Comparison of ENCODE assay signal across 1 cellular context in the genomic region with DNA sequence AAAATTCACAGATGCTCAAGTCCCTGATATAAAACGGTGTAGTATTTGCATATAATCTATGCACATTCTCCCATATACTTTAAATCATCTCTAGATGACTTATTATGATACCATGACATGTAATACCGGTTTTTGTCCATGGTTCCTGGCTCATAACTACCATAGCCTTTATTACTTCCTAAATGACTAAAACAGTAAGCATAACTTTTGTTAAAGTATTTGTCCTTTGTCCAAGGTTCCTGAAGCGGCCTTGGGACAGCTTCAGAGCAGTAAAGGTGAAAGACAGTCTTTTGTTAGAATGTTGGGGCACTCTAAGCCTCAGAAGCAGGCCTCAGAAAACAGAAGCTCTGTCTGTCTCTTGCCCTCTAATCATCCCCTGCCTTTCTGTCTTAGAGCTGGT.
TF ChIP-seq lines count a peak whose summit lies in the region.

No MANE protein-coding gene starts in this region.

TF ChIP-seq in HepG2, 621 proteins besides CTCF, POLR2A, EP300 and RAD21:
- TF ChIP-seq HOXA9 (CRISPR knock-in tag; IDR thresholded peaks at IDR 0.05; ENCODE audit: borderline replicate concordance) (no peak), ELF3 (CRISPR knock-in tag; IDR thresholded peaks at IDR 0.05) (no peak), ARNT (IDR thresholded peaks at IDR 0.05) (no peak), ZBTB21 (CRISPR knock-in tag; IDR thresholded peaks at IDR 0.05) (no peak), KLF11 (CRISPR knock-in tag; IDR thresholded peaks at IDR 0.05) (no peak), MAFK (conservative IDR thresholded peaks at IDR 0.05 in 1 of 2, IDR thresholded peaks at IDR 0.05 in 1 of 2; ENCODE audit: low read length in 2 of 2) (no peak), MBNL3 (CRISPR knock-in tag; conservative IDR thresholded peaks at IDR 0.05) (no peak), ZNF761 (CRISPR knock-in tag; conservative IDR thresholded peaks at IDR 0.05) (no peak), TRIM24 (CRISPR knock-in tag; IDR thresholded peaks at IDR 0.05) (no peak), ZMYM4 (CRISPR knock-in tag; IDR thresholded peaks at IDR 0.05) (no peak), DR1 (CRISPR knock-in tag; IDR thresholded peaks at IDR 0.05) (no peak), ZNF326 (CRISPR knock-in tag; IDR thresholded peaks at IDR 0.05; ENCODE audit: borderline replicate concordance) (no peak), HOXA7 (CRISPR knock-in tag; IDR thresholded peaks at IDR 0.05) (no peak), ZBED4 (CRISPR knock-in tag; IDR thresholded peaks at IDR 0.05; ENCODE audit: borderline replicate concordance) (no peak), ESRRA (CRISPR knock-in tag; IDR thresholded peaks at IDR 0.05; ENCODE audit: low read depth) (no peak), JUNB (CRISPR knock-in tag; IDR thresholded peaks at IDR 0.05; ENCODE audit: borderline replicate concordance) (no peak), NFIC (IDR thresholded peaks at IDR 0.05; ENCODE audit: low read length) (no peak), RBM39 (IDR thresholded peaks at IDR 0.05; ENCODE audit: low read depth, low read length, poor library complexity, severe bottlenecking) (no peak), PTBP1 (IDR thresholded peaks at IDR 0.05; ENCODE audit: low read depth, low read length, poor library complexity, severe bottlenecking) (no peak), PPARG (CRISPR knock-in tag; conservative IDR thresholded peaks at IDR 0.05) (no peak), MXD4 (CRISPR knock-in tag; IDR thresholded peaks at IDR 0.05) (no peak), ZNF230 (CRISPR knock-in tag; IDR thresholded peaks at IDR 0.05) (no peak), FLYWCH1 (CRISPR knock-in tag; IDR thresholded peaks at IDR 0.05) (no peak), HNF4A (CRISPR knock-in tag; IDR thresholded peaks at IDR 0.05) (0 out of 2 replicates have a peak, but pooled peaks have one; percentile 8), ZFY (CRISPR knock-in tag; IDR thresholded peaks at IDR 0.05) (peak; percentile 43; the same call in 1 of the 2 replicates), RCOR2 (CRISPR knock-in tag; IDR thresholded peaks at IDR 0.05) (no peak), SOX5 (CRISPR knock-in tag; IDR thresholded peaks at IDR 0.05; ENCODE audit: borderline replicate concordance) (peak; percentile 46; the same call in 1 of the 2 replicates), SOX13 (IDR thresholded peaks at IDR 0.05) (no peak), SOX13 (CRISPR knock-in tag; conservative IDR thresholded peaks at IDR 0.05 in 1 of 2, IDR thresholded peaks at IDR 0.05 in 1 of 2) (peak in 1 of 2 experiments; percentile 74; a peak in 2 of 4 replicates), ZNF564 (CRISPR knock-in tag; IDR thresholded peaks at IDR 0.05) (no peak)
- TF ChIP-seq, protein P1, sequence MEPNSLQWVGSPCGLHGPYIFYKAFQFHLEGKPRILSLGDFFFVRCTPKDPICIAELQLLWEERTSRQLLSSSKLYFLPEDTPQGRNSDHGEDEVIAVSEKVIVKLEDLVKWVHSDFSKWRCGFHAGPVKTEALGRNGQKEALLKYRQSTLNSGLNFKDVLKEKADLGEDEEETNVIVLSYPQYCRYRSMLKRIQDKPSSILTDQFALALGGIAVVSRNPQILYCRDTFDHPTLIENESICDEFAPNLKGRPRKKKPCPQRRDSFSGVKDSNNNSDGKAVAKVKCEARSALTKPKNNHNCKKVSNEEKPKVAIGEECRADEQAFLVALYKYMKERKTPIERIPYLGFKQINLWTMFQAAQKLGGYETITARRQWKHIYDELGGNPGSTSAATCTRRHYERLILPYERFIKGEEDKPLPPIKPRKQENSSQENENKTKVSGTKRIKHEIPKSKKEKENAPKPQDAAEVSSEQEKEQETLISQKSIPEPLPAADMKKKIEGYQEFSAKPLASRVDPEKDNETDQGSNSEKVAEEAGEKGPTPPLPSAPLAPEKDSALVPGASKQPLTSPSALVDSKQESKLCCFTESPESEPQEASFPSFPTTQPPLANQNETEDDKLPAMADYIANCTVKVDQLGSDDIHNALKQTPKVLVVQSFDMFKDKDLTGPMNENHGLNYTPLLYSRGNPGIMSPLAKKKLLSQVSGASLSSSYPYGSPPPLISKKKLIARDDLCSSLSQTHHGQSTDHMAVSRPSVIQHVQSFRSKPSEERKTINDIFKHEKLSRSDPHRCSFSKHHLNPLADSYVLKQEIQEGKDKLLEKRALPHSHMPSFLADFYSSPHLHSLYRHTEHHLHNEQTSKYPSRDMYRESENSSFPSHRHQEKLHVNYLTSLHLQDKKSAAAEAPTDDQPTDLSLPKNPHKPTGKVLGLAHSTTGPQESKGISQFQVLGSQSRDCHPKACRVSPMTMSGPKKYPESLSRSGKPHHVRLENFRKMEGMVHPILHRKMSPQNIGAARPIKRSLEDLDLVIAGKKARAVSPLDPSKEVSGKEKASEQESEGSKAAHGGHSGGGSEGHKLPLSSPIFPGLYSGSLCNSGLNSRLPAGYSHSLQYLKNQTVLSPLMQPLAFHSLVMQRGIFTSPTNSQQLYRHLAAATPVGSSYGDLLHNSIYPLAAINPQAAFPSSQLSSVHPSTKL (CRISPR knock-in tag; IDR thresholded peaks at IDR 0.05) = 0 out of 2 replicates have a peak, but pooled peaks have one; percentile 20
- TF ChIP-seq, protein P2, sequence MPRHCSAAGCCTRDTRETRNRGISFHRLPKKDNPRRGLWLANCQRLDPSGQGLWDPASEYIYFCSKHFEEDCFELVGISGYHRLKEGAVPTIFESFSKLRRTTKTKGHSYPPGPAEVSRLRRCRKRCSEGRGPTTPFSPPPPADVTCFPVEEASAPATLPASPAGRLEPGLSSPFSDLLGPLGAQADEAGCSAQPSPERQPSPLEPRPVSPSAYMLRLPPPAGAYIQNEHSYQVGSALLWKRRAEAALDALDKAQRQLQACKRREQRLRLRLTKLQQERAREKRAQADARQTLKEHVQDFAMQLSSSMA (CRISPR knock-in tag; IDR thresholded peaks at IDR 0.05) = no peak
